ENCODE assay signal across 12 cellular contexts in genomic region chr17:59378621-59379194, GRCh38. TPM values are rescaled to one million over a fixed set of nuclear protein-coding genes. Genes with fewer than 3 reads are reported as not detected.
A peak's percentile ranks its signal among the peaks of the same experiment; 100 is the strongest.
DNase-seq lines count a peak whose midpoint lies in the region; ATAC-seq and TF ChIP-seq lines count a peak whose summit lies in the region.
"Had no signal": no experiment of that assay in that cellular context is flagged by ENCODE, and none has a peak within 500 bp of the region (broad histone marks: within the 10 kb centered on the region; RNA-seq: fewer than 3 reads in every experiment).

No MANE protein-coding gene starts in this region.

- H3K9me3 Mint-ChIP-seq in activated T-helper 17 cell treated with anti-CD3 and anti-CD28 coated beads, Interleukin-2, amount 50 U/mL, for 72 hours = no peaks in the 10 kb centered on the region
- H3K9me3 Mint-ChIP-seq: activated T-cell treated with anti-CD3 and anti-CD28 coated beads, Interleukin-2, amount 50 U/mL, for 24 hours had no signal

- peaks cover 44% of the 10 kb centered on the region for H3K4me1 ChIP-seq in parathyroid adenoma

- peak overlapping the region; percentile 57 for H3K27ac Mint-ChIP-seq in activated T-helper 17 cell treated with anti-CD3 and anti-CD28 coated beads, Interleukin-2, amount 50 U/mL, for 72 hours
- H3K27ac Mint-ChIP-seq: activated T-cell treated with anti-CD3 and anti-CD28 coated beads, Interleukin-2, amount 50 U/mL, for 24 hours had no signal

- peak overlapping the region; percentile 11 for H3K27ac ChIP-seq in parathyroid adenoma
- H3K27ac ChIP-seq: SK-N-MC had no signal

- ATAC-seq in activated T-helper 17 cell treated with anti-CD3 and anti-CD28 coated beads, Interleukin-2, amount 50 U/mL, for 72 hours (replicated peaks) = no peak
- ATAC-seq in HG03520 (IDR thresholded peaks at IDR 0.05; ENCODE audit: unreplicated experiment) = no peak

- H3K27me3 ChIP-seq in parathyroid adenoma (ENCODE audit: control insufficient read depth, insufficient read depth, low read length) = no peaks in the 10 kb centered on the region

- H3K79me2 ChIP-seq in parathyroid adenoma = peaks cover 72% of the 10 kb centered on the region

- no peaks in the 10 kb centered on the region for H3K9me3 ChIP-seq in parathyroid adenoma (ENCODE audit: control insufficient read depth, low read length)

- peak overlapping the region; percentile 3 for H3K4me2 ChIP-seq in parathyroid adenoma (ENCODE audit: low read length)

- H3K36me3 ChIP-seq in parathyroid adenoma (ENCODE audit: control insufficient read depth, insufficient read depth, low read length) = no peaks in the 10 kb centered on the region

- no peak overlapping the region for H2AFZ ChIP-seq in parathyroid adenoma

- TF ChIP-seq CTCF in AG10803 (conservative IDR thresholded peaks at IDR 0.05; ENCODE audit: low read length) (no peak), parathyroid adenoma (IDR thresholded peaks at IDR 0.05) (no peak), GM13976 (IDR thresholded peaks at IDR 0.05; ENCODE audit: borderline replicate concordance, control extremely low read depth, extremely low read depth, insufficient read depth, missing control alignments) (no peak)

- no peaks in the 10 kb centered on the region for H3K27me3 Mint-ChIP-seq in activated T-helper 17 cell treated with anti-CD3 and anti-CD28 coated beads, Interleukin-2, amount 50 U/mL, for 72 hours
- H3K27me3 Mint-ChIP-seq: activated T-cell treated with anti-CD3 and anti-CD28 coated beads, Interleukin-2, amount 50 U/mL, for 24 hours had no signal

- no peak overlapping the region for H3K4me3 Mint-ChIP-seq in activated T-helper 17 cell treated with anti-CD3 and anti-CD28 coated beads, Interleukin-2, amount 50 U/mL, for 72 hours
- H3K4me3 Mint-ChIP-seq: activated T-cell treated with anti-CD3 and anti-CD28 coated beads, Interleukin-2, amount 50 U/mL, for 24 hours had no signal

- H3K4me3 ChIP-seq in AG10803 (ENCODE audit: low read length) = no peak overlapping the region
- no peak overlapping the region for H3K4me3 ChIP-seq in parathyroid adenoma (ENCODE audit: low read depth, low read length)
- H3K4me3 ChIP-seq: SK-N-MC had no signal

- peaks cover 45% of the 10 kb centered on the region for H3K4me1 Mint-ChIP-seq in activated T-helper 17 cell treated with anti-CD3 and anti-CD28 coated beads, Interleukin-2, amount 50 U/mL, for 72 hours

- DNase-seq in AG10803 (ENCODE audit: low read depth) (peak; percentile 95), glomerular visceral epithelial cell (ENCODE audit: extremely low spot score) (peak; percentile 62), iPS-NIHi11 (ENCODE audit: low spot score) (no peak), NCI-H748 (lab: John Stamatoyannopoulos, UW; ENCODE audit: unreplicated experiment) (no peak), GM13976 (ENCODE audit: low spot score) (no peak)
- DNase-seq: activated T-cell treated with anti-CD3 and anti-CD28 coated beads, Interleukin-2, amount 50 U/mL, for 24 hours; hypothalamus; NCI-H1105 had no signal

- no peak overlapping the region for H3K9ac ChIP-seq in parathyroid adenoma

- in situ Hi-C loops in GM13976 (cut with MboI; ENCODE audit: low sequenced_read_pairs, unreplicated experiment) = no loop called here

- H3K36me3 Mint-ChIP-seq in activated T-helper 17 cell treated with anti-CD3 and anti-CD28 coated beads, Interleukin-2, amount 50 U/mL, for 72 hours (ENCODE audit: low read depth) = no peaks in the 10 kb centered on the region

RNA-seq across cellular contexts. Expression of gene YPEL2, which starts 47.3 kb away (rescaled TPM):
- 10 to 100 TPM; 11.6 to 20.0 TPM for total RNA-seq in activated T-helper 17 cell treated with anti-CD3 and anti-CD28 coated beads, Interleukin-2, amount 50 U/mL, for 72 hours

Comparison
In these comparisons a context has a peak if more than half of its experiments do, and no peak if none do; other contexts are left out.
1. DNase-seq: peak in AG10803 (single experiment) and glomerular visceral epithelial cell (single experiment); none in iPS-NIHi11 (single experiment), NCI-H748 (single experiment) and GM13976 (single experiment).